In genomic region chr9:127903557-127904475, GRCh38 we compare ENCODE assay signal across 8 cellular contexts. TPM values are rescaled to one million over a fixed set of nuclear protein-coding genes. Genes with fewer than 3 reads are reported as not detected.
DNase-seq lines count a peak whose midpoint lies in the region; ATAC-seq, FAIRE-seq and TF ChIP-seq lines count a peak whose summit lies in the region.

No MANE protein-coding gene starts in this region.

- ATAC-seq in HG03095 (IDR thresholded peaks at IDR 0.05; ENCODE audit: unreplicated experiment) (peak; percentile 19), upper lobe of left lung (ENCODE audit: low FRiP score in 2 of 2) (peak in 1 of 2 donors; percentile 64)

- no peak for TF ChIP-seq CTCF in 22Rv1 (IDR thresholded peaks at IDR 0.05)
- TF ChIP-seq CTCF in endothelial cell of umbilical vein (IDR thresholded peaks at IDR 0.05; ENCODE audit: extremely low read depth in 1 of 2, insufficient read depth in 1 of 2, low read depth in 1 of 2, low read length in 2 of 2), result no peak
- TF ChIP-seq CTCF in osteocyte (IDR thresholded peaks at IDR 0.05), result no peak
- TF ChIP-seq CTCF in upper lobe of left lung (IDR thresholded peaks at IDR 0.05), result no peak

- H3K27me3 ChIP-seq in endothelial cell of umbilical vein (ENCODE audit: control insufficient read depth in 2 of 2, insufficient read depth in 2 of 2, low read length in 2 of 2) (no peaks in the 10 kb centered on the region), upper lobe of left lung (no peaks in the 10 kb centered on the region)

- no peak overlapping the region for H3K4me3 Mint-ChIP-seq in osteocyte (ENCODE audit: unreplicated experiment)

- peak overlapping the region; percentile 36 for H3K4me2 ChIP-seq in endothelial cell of umbilical vein (ENCODE audit: insufficient read depth, low read length)

- WGBS in upper lobe of left lung, 2 donors, result 22 to 28% methylated on average over 3 to 17 of the region's 17 CpGs

- peak overlapping the region; percentile 80 for H3K27ac Mint-ChIP-seq in osteocyte (ENCODE audit: unreplicated experiment)

- peak overlapping the region; percentile 41 for H2AFZ ChIP-seq in endothelial cell of umbilical vein (ENCODE audit: low read depth, low read length)

- no peaks in the 10 kb centered on the region for H3K9me3 Mint-ChIP-seq in osteocyte (ENCODE audit: unreplicated experiment)

- POLR2A ChIA-PET in endothelial cell of umbilical vein (lab: Charles Lee), result interaction anchor here (0.6 kb wide), 1 partner anchor 18 kb away, joined by 3 read pairs; no protein-coding TSS in a partner anchor

- peak overlapping the region; percentile 35 for H3K9ac ChIP-seq in endothelial cell of umbilical vein (replicated peaks; ENCODE audit: extremely low read depth, insufficient read depth, low read length)

- H3K36me3 Mint-ChIP-seq in osteocyte (ENCODE audit: unreplicated experiment), result no peaks in the 10 kb centered on the region

- H3K27me3 Mint-ChIP-seq in osteocyte (ENCODE audit: unreplicated experiment), result no peaks in the 10 kb centered on the region

- DNase-seq in activated CD4-positive, CD25-positive, alpha-beta regulatory T cell treated with anti-CD3 and anti-CD28 coated beads, Interleukin-2, amount 50 U/mL, for 72 hours, result peak; percentile 61
- DNase-seq in endothelial cell of umbilical vein (ENCODE audit: low read depth, low spot score), result peak; percentile 47
- no peak for DNase-seq in osteocyte (ENCODE audit: extremely low spot score, unreplicated experiment)
- peak; percentile 74 to 91 for DNase-seq in upper lobe of left lung
- DNase-seq in NCI-H345 (lab: John Stamatoyannopoulos, UW), result no peak
- DNase-seq in hippocampal formation (lab: John Stamatoyannopoulos, UW), result no peak

- peak in 2 of 4 donors; percentile 44 to 64 for TF ChIP-seq EP300 in upper lobe of left lung (IDR thresholded peaks at IDR 0.05)

- dilution Hi-C loops in endothelial cell of umbilical vein (cut with MboI; ENCODE audit: extremely low pct_ligation_motif_present, low sequenced_read_pairs), result no loop called here

- peaks cover 54% of the 10 kb centered on the region for H3K4me1 Mint-ChIP-seq in osteocyte (ENCODE audit: unreplicated experiment)

- H3K4me3 ChIP-seq in endothelial cell of umbilical vein (replicated peaks in 1 of 3; ENCODE audit: insufficient read depth in 1 of 3, low read depth in 1 of 3, low read length in 3 of 3) (no peak overlapping the region), upper lobe of left lung (peak overlapping the region in 2 of 4 donors; percentile 30 to 31)

- H3K36me3 ChIP-seq in endothelial cell of umbilical vein (ENCODE audit: control insufficient read depth in 2 of 2, extremely low read depth in 1 of 2, insufficient read depth in 2 of 2, low read length in 2 of 2), result no peaks in the 10 kb centered on the region
- H3K36me3 ChIP-seq in upper lobe of left lung, result peaks cover 0 to 11% (median 6%) of the 10 kb centered on the region in 4 donors

- no peaks in the 10 kb centered on the region for H3K9me1 ChIP-seq in endothelial cell of umbilical vein (replicated peaks; ENCODE audit: control insufficient read depth, extremely low read depth, insufficient read depth, low read length)

- H3K9me3 ChIP-seq in endothelial cell of umbilical vein (replicated peaks; ENCODE audit: control insufficient read depth, insufficient read depth, low read length) (no peaks in the 10 kb centered on the region), upper lobe of left lung (no peaks in the 10 kb centered on the region)

- H3K79me2 ChIP-seq in endothelial cell of umbilical vein (ENCODE audit: control insufficient read depth, insufficient read depth, low read length), result peaks cover 2% of the 10 kb centered on the region

- FAIRE-seq in endothelial cell of umbilical vein (lab: Jason Lieb, UNC), result peak; percentile 94

- intact Hi-C loops in endothelial cell of umbilical vein (cut with micrococcal nuclease), result no loop called here

- peaks cover 46% of the 10 kb centered on the region for H3K4me1 ChIP-seq in endothelial cell of umbilical vein (ENCODE audit: control insufficient read depth, extremely low read depth, insufficient read depth, low read length)
- peaks cover 74 to 81% (median 79%) of the 10 kb centered on the region in 4 donors for H3K4me1 ChIP-seq in upper lobe of left lung

- CTCF ChIA-PET in endothelial cell of umbilical vein (lab: Charles Lee), result interaction anchor here (1.1 kb wide), 1 partner anchor 13 kb away, joined by 3 read pairs; the partner anchor contains the start of gene ST6GALNAC4

- TF ChIP-seq POLR2A in endothelial cell of umbilical vein (IDR thresholded peaks at IDR 0.05; ENCODE audit: low read depth, low read length), result peak; percentile 22
- peak in 1 of 4 donors; percentile 71 for TF ChIP-seq POLR2A in upper lobe of left lung (IDR thresholded peaks at IDR 0.05)

- BruUV-seq in endothelial cell of umbilical vein (replicated peaks; lab: Mats Ljungman, UMichigan), result no TSS peak

- peak overlapping the region; percentile 33; the same call in 1 of the 2 replicates for H3K27ac ChIP-seq in 22Rv1
- H3K27ac ChIP-seq in endothelial cell of umbilical vein (ENCODE audit: insufficient read depth, low read depth, low read length), result peak overlapping the region; percentile 63
- peak overlapping the region; percentile 86 to 94 (median 88) for H3K27ac ChIP-seq in upper lobe of left lung

- H4K20me1 ChIP-seq in endothelial cell of umbilical vein (replicated peaks; ENCODE audit: control insufficient read depth, extremely low read depth, insufficient read depth, low read length), result no peaks in the 10 kb centered on the region

TF ChIP-seq in endothelial cell of umbilical vein, 7 proteins besides CTCF, POLR2A, EP300 and RAD21:
- peak; percentile 35 for TF ChIP-seq POLR2AphosphoS5 (IDR thresholded peaks at IDR 0.05; ENCODE audit: insufficient read depth, low read depth, low read length)
- no peak for TF ChIP-seq EZH2 (IDR thresholded peaks at IDR 0.05; ENCODE audit: borderline replicate concordance, low read depth, low read length, severe bottlenecking)

RNA-seq across cellular contexts. Expression of gene ST6GALNAC6, which starts 4.4 kb away (rescaled TPM):
- 43.0 and 43.5 TPM in 2 replicates for total RNA-seq in endothelial cell of umbilical vein
- polyA plus RNA-seq in endothelial cell of umbilical vein, result 78.9 and 93.6 TPM in 2 replicates
- polyA plus RNA-seq in endothelial cell of umbilical vein (2011; cell fraction: cytosol; rRNA removed), result 43.5 and 55.9 TPM in 2 replicates
- polyA plus RNA-seq in endothelial cell of umbilical vein (2011; cell fraction: nucleus; rRNA removed), result 78.4 and 100.0 TPM in 2 replicates
- polyA plus RNA-seq in endothelial cell of umbilical vein (2012), result 27.3 and 41.2 TPM in 2 replicates
- 50.1 and 50.4 TPM in 2 replicates for polyA minus RNA-seq in endothelial cell of umbilical vein
- 17.7 TPM for polyA minus RNA-seq in endothelial cell of umbilical vein (2011; cell fraction: cytosol; rRNA and poly(A)+ RNA removed)
- 20.0 and 24.0 TPM in 2 replicates for polyA minus RNA-seq in endothelial cell of umbilical vein (2011; cell fraction: nucleus; rRNA and poly(A)+ RNA removed)
- total RNA-seq in osteocyte, result 73.4 and 77.0 TPM in 2 replicates
- 100 to 1,000 TPM in 1 of 6 donors, 10 to 100 TPM in 5; 67.3 to 117 (median 85.2) TPM for total RNA-seq in upper lobe of left lung

RNA-seq across cellular contexts. Expression of gene ST6GALNAC4, which starts 13.0 kb away (rescaled TPM):
- total RNA-seq in endothelial cell of umbilical vein, result 38.1 and 45.9 TPM in 2 replicates
- 85.3 and 108 TPM in 2 replicates for polyA plus RNA-seq in endothelial cell of umbilical vein
- 44.2 and 64.3 TPM in 2 replicates for polyA plus RNA-seq in endothelial cell of umbilical vein (2011; cell fraction: cytosol; rRNA removed)
- 38.1 and 41.5 TPM in 2 replicates for polyA plus RNA-seq in endothelial cell of umbilical vein (2011; cell fraction: nucleus; rRNA removed)
- 39.9 and 49.4 TPM in 2 replicates for polyA plus RNA-seq in endothelial cell of umbilical vein (2012)
- 38.1 and 51.5 TPM in 2 replicates for polyA minus RNA-seq in endothelial cell of umbilical vein
- 129 TPM for polyA minus RNA-seq in endothelial cell of umbilical vein (2011; cell fraction: cytosol; rRNA and poly(A)+ RNA removed)
- 19.7 and 26.7 TPM in 2 replicates for polyA minus RNA-seq in endothelial cell of umbilical vein (2011; cell fraction: nucleus; rRNA and poly(A)+ RNA removed)
- total RNA-seq in osteocyte, result 21.4 and 25.1 TPM in 2 replicates
- 100 to 1,000 TPM in 1 of 6 donors, 10 to 100 TPM in 5; 41.3 to 105 (median 56.2) TPM for total RNA-seq in upper lobe of left lung

RNA-seq across cellular contexts. Expression of gene AK1, which starts 26.3 kb away (rescaled TPM):
- total RNA-seq in endothelial cell of umbilical vein, result 113 and 115 TPM in 2 replicates
- polyA plus RNA-seq in endothelial cell of umbilical vein, result 148 and 157 TPM in 2 replicates
- polyA plus RNA-seq in endothelial cell of umbilical vein (2011; cell fraction: cytosol; rRNA removed), result 189 and 191 TPM in 2 replicates
- polyA plus RNA-seq in endothelial cell of umbilical vein (2011; cell fraction: nucleus; rRNA removed), result 108 and 134 TPM in 2 replicates
- 173 and 181 TPM in 2 replicates for polyA plus RNA-seq in endothelial cell of umbilical vein (2012)
- 33.5 and 35.7 TPM in 2 replicates for polyA minus RNA-seq in endothelial cell of umbilical vein
- polyA minus RNA-seq in endothelial cell of umbilical vein (2011; cell fraction: cytosol; rRNA and poly(A)+ RNA removed), result 36.3 TPM
- 5.2 TPM in 2 replicates for polyA minus RNA-seq in endothelial cell of umbilical vein (2011; cell fraction: nucleus; rRNA and poly(A)+ RNA removed)
- 57.6 and 65.8 TPM in 2 replicates for total RNA-seq in osteocyte
- total RNA-seq in upper lobe of left lung, result 100 to 1,000 TPM; 106 to 239 (median 161) TPM

RNA-seq across cellular contexts. Expression of gene PIP5KL1, which starts 26.8 kb away (rescaled TPM):
- total RNA-seq in endothelial cell of umbilical vein (2.9 and 3.8 TPM in 2 replicates), osteocyte (2.6 and 2.9 TPM in 2 replicates), upper lobe of left lung (10 to 100 TPM in 3 of 6 donors, 1 to 10 TPM in 3; 4.1 to 38.8 (median 10.0) TPM)
- polyA plus RNA-seq in endothelial cell of umbilical vein, result 1.5 and 2.3 TPM in 2 replicates
- polyA plus RNA-seq in endothelial cell of umbilical vein (2011; cell fraction: cytosol; rRNA removed), result 0.28 and 0.87 TPM in 2 replicates
- polyA plus RNA-seq in endothelial cell of umbilical vein (2011; cell fraction: nucleus; rRNA removed), result 5.1 and 6.2 TPM in 2 replicates
- polyA plus RNA-seq in endothelial cell of umbilical vein (2012), result 0.56 and 1.3 TPM in 2 replicates
- polyA minus RNA-seq in endothelial cell of umbilical vein, result 0.42 and 0.83 TPM in 2 replicates
- 4.0 TPM for polyA minus RNA-seq in endothelial cell of umbilical vein (2011; cell fraction: cytosol; rRNA and poly(A)+ RNA removed)
- 1.6 and 1.8 TPM in 2 replicates for polyA minus RNA-seq in endothelial cell of umbilical vein (2011; cell fraction: nucleus; rRNA and poly(A)+ RNA removed)

RNA-seq across cellular contexts. Expression of gene DPM2, which starts 33.8 kb away (rescaled TPM):
- total RNA-seq in endothelial cell of umbilical vein (41.9 and 47.9 TPM in 2 replicates), osteocyte (29.2 and 31.6 TPM in 2 replicates), upper lobe of left lung (10 to 100 TPM; 20.1 to 40.7 (median 25.6) TPM)
- polyA plus RNA-seq in endothelial cell of umbilical vein, result 63.9 and 85.0 TPM in 2 replicates
- 45.5 and 45.9 TPM in 2 replicates for polyA plus RNA-seq in endothelial cell of umbilical vein (2011; cell fraction: cytosol; rRNA removed)
- polyA plus RNA-seq in endothelial cell of umbilical vein (2011; cell fraction: nucleus; rRNA removed), result 31.6 and 39.0 TPM in 2 replicates
- polyA plus RNA-seq in endothelial cell of umbilical vein (2012), result 38.9 and 45.4 TPM in 2 replicates
- polyA minus RNA-seq in endothelial cell of umbilical vein, result 39.8 and 52.5 TPM in 2 replicates
- polyA minus RNA-seq in endothelial cell of umbilical vein (2011; cell fraction: cytosol; rRNA and poly(A)+ RNA removed), result 59.2 TPM
- polyA minus RNA-seq in endothelial cell of umbilical vein (2011; cell fraction: nucleus; rRNA and poly(A)+ RNA removed), result 26.8 and 33.0 TPM in 2 replicates

Comparison
In these comparisons a context has a peak if more than half of its experiments do, and no peak if none do; other contexts are left out.
1. H3K27ac ChIP-seq: peak in every context shown above with its lines; median percentile 88 in upper lobe of left lung; 63 in endothelial cell of umbilical vein; 33 in 22Rv1.
2. DNase-seq: peak in activated CD4-positive, CD25-positive, alpha-beta regulatory T cell treated with anti-CD3 and anti-CD28 coated beads, Interleukin-2, amount 50 U/mL, for 72 hours (single experiment), endothelial cell of umbilical vein (single experiment) and upper lobe of left lung (2 of 2); none in osteocyte (single experiment), NCI-H345 (single experiment) and hippocampal formation (0 of 2).